14 cellular contexts compared by ENCODE assay signal in the genomic region with DNA sequence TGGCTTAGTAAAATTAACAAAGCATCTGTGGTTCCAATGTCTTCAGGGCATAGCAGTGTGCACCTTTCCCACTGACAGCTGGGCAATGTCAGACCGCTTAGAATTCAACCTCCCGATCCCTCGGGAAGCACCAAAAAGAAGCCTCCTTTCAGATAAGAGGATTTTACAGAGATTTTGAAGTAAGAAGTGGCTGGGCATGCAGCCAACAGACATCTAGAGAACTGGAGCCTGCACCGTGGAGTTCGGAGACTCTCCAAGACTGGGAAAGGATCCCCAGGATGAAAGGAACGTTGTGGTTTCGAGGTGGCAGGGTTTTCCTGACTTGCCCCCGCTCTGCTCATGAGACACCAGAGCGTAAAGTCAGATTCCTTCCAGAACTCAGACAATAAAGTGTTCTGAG. TPM values are rescaled to one million over a fixed set of nuclear protein-coding genes. Genes with fewer than 3 reads are reported as not detected.
DNase-seq lines count a peak whose midpoint lies in the region; ATAC-seq and TF ChIP-seq lines count a peak whose summit lies in the region.
"Had no signal": no experiment of that assay in that cellular context is flagged by ENCODE, and none has a peak within 500 bp of the region (broad histone marks: within the 10 kb centered on the region; RNA-seq: fewer than 3 reads in every experiment).

No MANE protein-coding gene starts in this region.

- H2BK120ac ChIP-seq in H9 (ENCODE audit: low read depth, low read length, poor library complexity, severe bottlenecking): no peak overlapping the region

- peaks cover 7% of the 10 kb centered on the region for H3K79me1 ChIP-seq in H9 (ENCODE audit: insufficient read depth, low read depth, low read length, poor library complexity, severe bottlenecking)

- no peak overlapping the region for H2AFZ ChIP-seq in H9 (ENCODE audit: low read length)

- H3K9ac ChIP-seq in H9 (ENCODE audit: extremely low read depth, insufficient read length, low read length): no peak overlapping the region

- no peak overlapping the region for H3K4me3 Mint-ChIP-seq in H9
- peak overlapping the region in 2 of 3 experiments; percentile 38 to 62 for H3K4me3 Mint-ChIP-seq in nephron
- no peak overlapping the region for H3K4me3 Mint-ChIP-seq in CD14-positive monocyte
- H3K4me3 Mint-ChIP-seq: activated CD8-positive, alpha-beta T cell treated with anti-CD3 and anti-CD28 coated beads for 36 hours; immature natural killer cell had no signal

- no peaks in the 10 kb centered on the region for H3K9me3 ChIP-seq in H9 (ENCODE audit: control insufficient read depth, low read depth, low read length)
- H3K9me3 ChIP-seq: gastrocnemius medialis had no signal

- no peak overlapping the region for H3K56ac ChIP-seq in H9 (ENCODE audit: insufficient read length, low read depth, low read length)

- no peak overlapping the region for H3K18ac ChIP-seq in H9 (ENCODE audit: insufficient read length, low read depth, low read length)

- H3K27ac ChIP-seq in H9 (ENCODE audit: insufficient read length, low read depth, low read length): no peak overlapping the region
- H3K27ac ChIP-seq: gastrocnemius medialis, spleen had no signal

- H4K5ac ChIP-seq in H9 (ENCODE audit: insufficient read length, low read depth, low read length): no peak overlapping the region

- H2AK5ac ChIP-seq in H9 (ENCODE audit: insufficient read length, low read length): no peak overlapping the region

- H2BK15ac ChIP-seq in H9 (ENCODE audit: low read depth, low read length): no peak overlapping the region

- no peak overlapping the region for H3K4ac ChIP-seq in H9 (ENCODE audit: low read depth, low read length)

- H3K27ac Mint-ChIP-seq in H9 (peak overlapping the region; percentile 55 to 68 (median 61); a peak in 3 of 7 replicates), nephron (peak overlapping the region; percentile 49 to 90 (median 83)), CD14-positive monocyte (no peak overlapping the region)
- H3K27ac Mint-ChIP-seq: activated CD8-positive, alpha-beta T cell treated with anti-CD3 and anti-CD28 coated beads for 36 hours; immature natural killer cell had no signal

- no CpG with 5 or more reads among the region's 9 CpGs for WGBS in H9 (ENCODE audit: extremely low coverage, insufficient read length, low lambda C conversion rate)

- H3K4me1 ChIP-seq in H9 (ENCODE audit: insufficient read depth, low read length): peaks cover 30% of the 10 kb centered on the region

- no peak overlapping the region for H3K23ac ChIP-seq in H9 (ENCODE audit: insufficient read length, low read depth, low read length)

- H3T11ph ChIP-seq in H9 (ENCODE audit: low read length): no peak overlapping the region

- intact Hi-C loops in CD14-positive monocyte (cut with micrococcal nuclease): no loop called here

- ATAC-seq in GM18909 (IDR thresholded peaks at IDR 0.05; ENCODE audit: poor library complexity, unreplicated experiment): no peak
- ATAC-seq: activated CD8-positive, alpha-beta T cell treated with anti-CD3 and anti-CD28 coated beads for 36 hours; gastrocnemius medialis had no signal

- H3K36me3 Mint-ChIP-seq in H9 (ENCODE audit: insufficient read depth in 1 of 3, low read depth in 3 of 3) (peaks cover 5 to 30% (median 22%) of the 10 kb centered on the region in 3 experiments), nephron (ENCODE audit: low read depth) (peaks cover 4% of the 10 kb centered on the region), CD14-positive monocyte (no peaks in the 10 kb centered on the region)
- H3K36me3 Mint-ChIP-seq: immature natural killer cell had no signal

- H4K20me1 ChIP-seq in H9 (ENCODE audit: control insufficient read depth, insufficient read depth, insufficient read length): peaks cover 2% of the 10 kb centered on the region

- no peak overlapping the region for H3K14ac ChIP-seq in H9 (ENCODE audit: insufficient read depth, low read length)

- H3K4me1 Mint-ChIP-seq in H9 (peaks cover 78 to 86% of the 10 kb centered on the region in 2 experiments), nephron (peaks cover 71% of the 10 kb centered on the region), CD14-positive monocyte (peaks cover 8% of the 10 kb centered on the region)

- no peak overlapping the region for H2BK20ac ChIP-seq in H9 (ENCODE audit: low read depth, low read length, poor library complexity, severe bottlenecking)

- H3K23me2 ChIP-seq in H9 (ENCODE audit: insufficient read length, low read depth, low read length, poor library complexity, severe bottlenecking): no peaks in the 10 kb centered on the region

- no peaks in the 10 kb centered on the region for H3K27me3 Mint-ChIP-seq in H9 (ENCODE audit: low read depth)
- H3K27me3 Mint-ChIP-seq in nephron (ENCODE audit: low read depth): no peaks in the 10 kb centered on the region
- peaks cover 15 to 26% (median 19%) of the 10 kb centered on the region in 3 donors for H3K27me3 Mint-ChIP-seq in CD14-positive monocyte (ENCODE audit: low read depth in 3 of 3)

- no peak overlapping the region for H4K91ac ChIP-seq in H9 (ENCODE audit: insufficient read length, low read depth, low read length)

- no peak overlapping the region for H4K8ac ChIP-seq in H9 (replicated peaks; ENCODE audit: insufficient read length, low read depth, low read length)

- H2BK5ac ChIP-seq in H9 (ENCODE audit: insufficient read length, low read length): no peak overlapping the region

- no peaks in the 10 kb centered on the region; a peak in 1 of 5 replicates for H3K9me3 Mint-ChIP-seq in H9
- H3K9me3 Mint-ChIP-seq in nephron: no peaks in the 10 kb centered on the region
- peaks cover 0 to 6% (median 3%) of the 10 kb centered on the region in 7 donors for H3K9me3 Mint-ChIP-seq in CD14-positive monocyte
- H3K9me3 Mint-ChIP-seq: activated CD8-positive, alpha-beta T cell treated with anti-CD3 and anti-CD28 coated beads for 36 hours; immature natural killer cell had no signal

- DNase-seq in H9 (no peak), NCI-H2171 (lab: John Stamatoyannopoulos, UW) (peak; percentile 65), astrocyte of the hippocampus (ENCODE audit: low read depth, low spot score) (peak; percentile 71), activated gamma-delta T cell treated with Interleukin-2 at 50 U/mL for 16 hours (no peak), CD14-positive monocyte (ENCODE audit: low spot score) (no peak), NCI-H446 (lab: John Stamatoyannopoulos, UW) (no peak)
- DNase-seq: activated CD8-positive, alpha-beta T cell treated with anti-CD3 and anti-CD28 coated beads for 36 hours; activated effector memory CD4-positive, alpha-beta T cell treated with Interleukin-2 at 50 U/mL for 16 hours; gastrocnemius medialis; immature natural killer cell; mesenchymal stem cell; spleen had no signal

- no peaks in the 10 kb centered on the region for H3K27me3 ChIP-seq in H9 (ENCODE audit: insufficient read depth, low read length)
- H3K27me3 ChIP-seq: gastrocnemius medialis had no signal

- H3K79me2 ChIP-seq in H9 (ENCODE audit: insufficient read depth, low read length): peaks cover 7% of the 10 kb centered on the region; the same call in 1 of the 2 replicates

- TF ChIP-seq CTCF in H9 (conservative IDR thresholded peaks at IDR 0.05) (no peak), nephron (IDR thresholded peaks at IDR 0.05; ENCODE audit: unreplicated experiment in 3 of 3) (no peak), CD14-positive monocyte (IDR thresholded peaks at IDR 0.05) (no peak)

- H2BK12ac ChIP-seq in H9 (ENCODE audit: insufficient read length, low read depth, low read length): no peak overlapping the region

- H3K4me2 ChIP-seq in H9 (ENCODE audit: insufficient read depth, insufficient read length, low read length): no peak overlapping the region

RNA-seq across cellular contexts. Expression of a gene that starts 5.3 kb away (rescaled TPM):
- total RNA-seq in H9 (2021): 38.0 and 38.5 TPM in 2 replicates
- 1 to 10 TPM; 3.2 to 4.7 TPM for polyA plus RNA-seq in CD14-positive monocyte

Comparison
In these comparisons a context has a peak if more than half of its experiments do, and no peak if none do; other contexts are left out.
1. DNase-seq: peak in NCI-H2171 (single experiment) and astrocyte of the hippocampus (single experiment); none in H9 (single experiment), activated gamma-delta T cell treated with Interleukin-2 at 50 U/mL for 16 hours (single experiment), CD14-positive monocyte (single experiment) and NCI-H446 (0 of 2).
2. H3K27ac Mint-ChIP-seq: peak in H9 (3 of 3) and nephron (3 of 3); none in CD14-positive monocyte (0 of 7).
3. H3K4me3 Mint-ChIP-seq: peak in nephron (2 of 3); none in H9 (0 of 2) and CD14-positive monocyte (0 of 2).